Comparison of ENCODE assay signal across 11 cellular contexts in genomic region chr17:48472485-48473281, GRCh38. TPM values are rescaled to one million over a fixed set of nuclear protein-coding genes. Genes with fewer than 3 reads are reported as not detected.
DNase-seq lines count a peak whose midpoint lies in the region; ATAC-seq, FAIRE-seq and TF ChIP-seq lines count a peak whose summit lies in the region.
"Had no signal": no experiment of that assay in that cellular context is flagged by ENCODE, and none has a peak within 500 bp of the region (broad histone marks: within the 10 kb centered on the region; RNA-seq: fewer than 3 reads in every experiment).

No MANE protein-coding gene starts in this region.

- TF ChIP-seq CTCF in Calu3 (IDR thresholded peaks at IDR 0.05; ENCODE audit: unreplicated experiment) (no peak), SK-N-SH (IDR thresholded peaks at IDR 0.05) (no peak), dorsolateral prefrontal cortex (IDR thresholded peaks at IDR 0.05 in 54 of 56, conservative IDR thresholded peaks at IDR 0.05 in 2 of 56; ENCODE audit: low read depth in 1 of 56, partially characterized antibody in 56 of 56) (no peak), Caco-2 (IDR thresholded peaks at IDR 0.05; ENCODE audit: insufficient read depth in 1 of 2, low read depth in 1 of 2, low read length in 1 of 2, severe bottlenecking in 1 of 2, unreplicated experiment in 1 of 2) (no peak)

- H3K27ac Mint-ChIP-seq in Calu3 (ENCODE audit: unreplicated experiment) (peak overlapping the region; percentile 8), Caco-2 (ENCODE audit: unreplicated experiment) (no peak overlapping the region)

- no peaks in the 10 kb centered on the region for H3K36me3 ChIP-seq in SK-N-SH (replicated peaks in 1 of 2; ENCODE audit: control insufficient read depth in 1 of 2, insufficient read depth in 2 of 2, low read length in 1 of 2)
- no peaks in the 10 kb centered on the region for H3K36me3 ChIP-seq in mesenchymal stem cell (ENCODE audit: control insufficient read depth in 1 of 2, insufficient read depth in 2 of 2, low read depth in 1 of 2, low read length in 2 of 2)
- H3K36me3 ChIP-seq in Caco-2 (ENCODE audit: control insufficient read depth, insufficient read depth, low read length), result no peaks in the 10 kb centered on the region
- H3K36me3 ChIP-seq: right atrium auricular region, suprapubic skin had no signal

- TF ChIP-seq RAD21 in SK-N-SH (IDR thresholded peaks at IDR 0.05; ENCODE audit: low read length), result no peak

- H3K4me2 ChIP-seq in SK-N-SH (peak overlapping the region; percentile 22), mesenchymal stem cell (ENCODE audit: low read length, poor library complexity, severe bottlenecking) (no peak overlapping the region)

- H3K4me3 ChIP-seq in SK-N-SH (ENCODE audit: low read depth in 2 of 2, low read length in 1 of 2) (no peak overlapping the region), mesenchymal stem cell (ENCODE audit: insufficient read depth in 1 of 2, low read depth in 1 of 2, low read length in 2 of 2) (no peak overlapping the region), dorsolateral prefrontal cortex (no peak overlapping the region), Caco-2 (ENCODE audit: low read depth, low read length) (no peak overlapping the region)
- H3K4me3 ChIP-seq: right atrium auricular region, suprapubic skin had no signal

- CTCF ChIA-PET in Calu3 (lab: Charles Lee) (interaction anchor here (0.6 to 1.2 kb wide), 6 partner anchors 16 to 137 kb away, joined by 3 to 5 read pairs (median 3); no protein-coding TSS in a partner anchor), SK-N-SH (lab: Yijun Ruan, JAX) (interaction anchor here (0.5 to 3.9 kb wide), 7 partner anchors 10 to 145 kb away, joined by 3 to 19 read pairs (median 4); no protein-coding TSS in a partner anchor), Caco-2 (lab: Charles Lee) (interaction anchor here (1.1 kb wide), 2 partner anchors 15 to 120 kb away, joined by 3 to 5 read pairs; no protein-coding TSS in a partner anchor)

- H3K14ac ChIP-seq in mesenchymal stem cell (ENCODE audit: low read length in 2 of 2), result no peak overlapping the region

- no peak for FAIRE-seq in HTR-8/SVneo (lab: Jason Lieb, UNC)

- WGBS in SK-N-SH (ENCODE audit: low lambda C conversion rate), result 15% methylated on average over 5 of the region's 5 CpGs
- 3% methylated on average over 5 of the region's 5 CpGs for WGBS in mesenchymal stem cell

- DNase-seq in Calu3, result peak; percentile 52
- peak; percentile 78 for DNase-seq in HTR-8/SVneo (ENCODE audit: insufficient read length, low spot score)
- no peak for DNase-seq in SK-N-SH
- peak; percentile 76 for DNase-seq in mesenchymal stem cell
- DNase-seq in dorsolateral prefrontal cortex, result no peak
- no peak for DNase-seq in SK-N-DZ (ENCODE audit: low spot score)
- no peak for DNase-seq in Caco-2

- peak overlapping the region; percentile 15 to 45 for H3K4ac ChIP-seq in mesenchymal stem cell (ENCODE audit: low read depth in 1 of 2, low read length in 2 of 2)

- no peak overlapping the region for H3K4me3 Mint-ChIP-seq in Calu3 (ENCODE audit: low read depth, unreplicated experiment)
- no peak overlapping the region for H3K4me3 Mint-ChIP-seq in Caco-2 (ENCODE audit: unreplicated experiment)

- H3K36me3 Mint-ChIP-seq in Calu3 (ENCODE audit: insufficient read depth, unreplicated experiment), result no peaks in the 10 kb centered on the region
- no peaks in the 10 kb centered on the region for H3K36me3 Mint-ChIP-seq in Caco-2 (ENCODE audit: insufficient read depth, unreplicated experiment)

- H3K9ac ChIP-seq in SK-N-SH (peak overlapping the region; percentile 19; the same call in 1 of the 2 replicates), mesenchymal stem cell (ENCODE audit: low read length) (no peak overlapping the region)

- peak overlapping the region; percentile 12 for H2BK15ac ChIP-seq in mesenchymal stem cell (ENCODE audit: low read depth, poor library complexity, severe bottlenecking)

- H4K8ac ChIP-seq in mesenchymal stem cell (ENCODE audit: low read length), result peak overlapping the region; percentile 5

- peak overlapping the region in 1 of 2 experiments; percentile 6 for H3K23ac ChIP-seq in mesenchymal stem cell (ENCODE audit: low read length in 2 of 2)

- peaks cover 26% of the 10 kb centered on the region for H3K4me1 Mint-ChIP-seq in Calu3 (ENCODE audit: low read depth, unreplicated experiment)
- peaks cover 4% of the 10 kb centered on the region for H3K4me1 Mint-ChIP-seq in Caco-2 (ENCODE audit: low read depth, unreplicated experiment)

- H2AFZ ChIP-seq in SK-N-SH (ENCODE audit: low read depth), result peak overlapping the region; percentile 67; the same call in 1 of the 2 replicates
- no peak overlapping the region for H2AFZ ChIP-seq in mesenchymal stem cell (ENCODE audit: low read depth, low read length)

- H3K79me2 ChIP-seq in SK-N-SH (ENCODE audit: insufficient read depth), result no peaks in the 10 kb centered on the region

- POLR2A ChIA-PET in SK-N-SH (lab: Yijun Ruan, JAX), result interaction anchor here (0.5 kb wide), 1 partner anchor 37 kb away, joined by 3 read pairs; no protein-coding TSS in a partner anchor
- POLR2A ChIA-PET in Caco-2 (lab: Charles Lee), result no interaction called here

- no peaks in the 10 kb centered on the region for H3K79me1 ChIP-seq in mesenchymal stem cell (replicated peaks; ENCODE audit: low read length, poor library complexity, severe bottlenecking)

- no peaks in the 10 kb centered on the region for H4K20me1 ChIP-seq in SK-N-SH (ENCODE audit: insufficient read depth)

- H2AK5ac ChIP-seq in mesenchymal stem cell (ENCODE audit: low read length, severe bottlenecking), result peak overlapping the region; percentile 65

- intact Hi-C loops in Calu3 (cut with micrococcal nuclease; ENCODE audit: unreplicated experiment), result no loop called here
- intact Hi-C loops in dorsolateral prefrontal cortex (cut with DNase I), result no loop called here
- intact Hi-C loops in Caco-2 (cut with micrococcal nuclease; ENCODE audit: unreplicated experiment), result loop anchor here (5.0 kb wide), 1 partner anchor 275 kb away; no protein-coding TSS in a partner anchor

- peak overlapping the region; percentile 35 for H2BK120ac ChIP-seq in mesenchymal stem cell (ENCODE audit: low read depth, low read length)

- no peak for ATAC-seq in GM21447 (IDR thresholded peaks at IDR 0.05; ENCODE audit: unreplicated experiment)

- peaks cover 33% of the 10 kb centered on the region for H3F3A ChIP-seq in SK-N-SH (replicated peaks; ENCODE audit: insufficient read depth)

- H3K9me3 ChIP-seq in SK-N-SH (no peaks in the 10 kb centered on the region), mesenchymal stem cell (ENCODE audit: control insufficient read depth, low read length) (no peaks in the 10 kb centered on the region), Caco-2 (no peaks in the 10 kb centered on the region)
- H3K9me3 ChIP-seq: right atrium auricular region, suprapubic skin had no signal

- H3K27me3 ChIP-seq in SK-N-SH (ENCODE audit: insufficient read depth), result peaks cover 24% of the 10 kb centered on the region; the same call in 1 of the 2 replicates
- no peaks in the 10 kb centered on the region for H3K27me3 ChIP-seq in mesenchymal stem cell (ENCODE audit: control insufficient read depth in 1 of 2, insufficient read depth in 1 of 2, low read length in 2 of 2)
- H3K27me3 ChIP-seq in dorsolateral prefrontal cortex, result peaks cover 0 to 76% (median 14%) of the 10 kb centered on the region in 45 donors
- no peaks in the 10 kb centered on the region for H3K27me3 ChIP-seq in Caco-2 (replicated peaks; ENCODE audit: control insufficient read depth, insufficient read depth, low read length)
- H3K27me3 ChIP-seq: right atrium auricular region had no signal

- peak in 1 of 2 experiments; percentile 71; a peak in 2 of 4 replicates for TF ChIP-seq EP300 in SK-N-SH (IDR thresholded peaks at IDR 0.05; ENCODE audit: borderline replicate concordance in 1 of 2, low read depth in 1 of 2, low read length in 1 of 2)

- H3K4me1 ChIP-seq in SK-N-SH (ENCODE audit: control insufficient read depth in 1 of 2, insufficient read depth in 2 of 2, low read depth in 1 of 2, low read length in 1 of 2) (0 out of 4 replicates have a peak, but pooled peaks cover 0 to 7% of the 10 kb centered on the region in 2 experiments), mesenchymal stem cell (ENCODE audit: control insufficient read depth, insufficient read depth, low read depth, low read length) (peaks cover 8% of the 10 kb centered on the region), Caco-2 (peaks cover 17% of the 10 kb centered on the region)
- H3K4me1 ChIP-seq: right atrium auricular region, suprapubic skin had no signal

- peak overlapping the region; percentile 33 for H2BK5ac ChIP-seq in mesenchymal stem cell (ENCODE audit: low read depth, low read length, poor library complexity, severe bottlenecking)

- H3K9me2 ChIP-seq in SK-N-SH, result no peaks in the 10 kb centered on the region

- BruUV-seq in Calu3 (replicated peaks; lab: Mats Ljungman, UMichigan), result no TSS peak
- BruUV-seq in Caco-2 (replicated peaks; lab: Mats Ljungman, UMichigan), result no TSS peak

- H3K18ac ChIP-seq in mesenchymal stem cell (ENCODE audit: low read depth in 1 of 2, low read length in 2 of 2), result peak overlapping the region; percentile 41 to 61

- H3K9me3 Mint-ChIP-seq in Calu3 (ENCODE audit: low read depth, unreplicated experiment) (no peaks in the 10 kb centered on the region), Caco-2 (ENCODE audit: unreplicated experiment) (no peaks in the 10 kb centered on the region)

- H3K27me3 Mint-ChIP-seq in Calu3 (ENCODE audit: unreplicated experiment) (no peaks in the 10 kb centered on the region), Caco-2 (ENCODE audit: insufficient read depth, unreplicated experiment) (peaks cover 6% of the 10 kb centered on the region)

- H2BK12ac ChIP-seq in mesenchymal stem cell (ENCODE audit: low read length in 2 of 2), result peak overlapping the region in 1 of 2 experiments; percentile 80

- peak overlapping the region; percentile 81 for H4K91ac ChIP-seq in mesenchymal stem cell (ENCODE audit: low read length)

- H3K27ac ChIP-seq in SK-N-SH (ENCODE audit: low read depth in 2 of 2, low read length in 1 of 2) (peak overlapping the region in 1 of 2 experiments; percentile 37; a peak in 2 of 4 replicates), mesenchymal stem cell (ENCODE audit: low read length, poor library complexity, severe bottlenecking) (peak overlapping the region; percentile 64), dorsolateral prefrontal cortex (no peak overlapping the region)
- H3K27ac ChIP-seq: right atrium auricular region, suprapubic skin had no signal

RNA-seq across cellular contexts. Expression of gene SKAP1, which starts 42.7 kb away (rescaled TPM):
- 4.4 and 9.3 TPM in 2 replicates for total RNA-seq in Calu3 (2022)
- not detected in 2 replicates for polyA plus RNA-seq in SK-N-SH (2012; rRNA removed)
- not detected in 2 replicates for polyA plus RNA-seq in SK-N-SH (2012; cell fraction: cytosol; rRNA removed)
- polyA plus RNA-seq in SK-N-SH (2012; cell fraction: nucleus; rRNA removed), result not detected in 2 replicates
- 0.11 TPM for polyA plus RNA-seq in mesenchymal stem cell (2013, experiment 1 of 2)
- 0.16 TPM for polyA plus RNA-seq in mesenchymal stem cell (2013, experiment 2 of 2)
- 1 to 10 TPM in 10 of 120 experiments, under 1 TPM in 29, not detected in 81; 0.28 to 2.7 (median 0.68) TPM for total RNA-seq in dorsolateral prefrontal cortex
- not detected in 2 replicates for polyA plus RNA-seq in SK-N-DZ (2014; cell fraction: cytosol; rRNA removed)
- polyA plus RNA-seq in SK-N-DZ (2014; cell fraction: nucleus; rRNA removed), result not detected in 2 replicates
- total RNA-seq in Caco-2 (2022), result 0.70 and 1.5 TPM in 2 replicates
- total RNA-seq: right atrium auricular region had no signal

RNA-seq across cellular contexts. Expression of gene HOXB1, which starts 58.1 kb away (rescaled TPM):
- total RNA-seq in Calu3 (2022) (not detected in 2 replicates), dorsolateral prefrontal cortex (not detected), Caco-2 (2022) (not detected in 2 replicates)
- not detected in 2 replicates for polyA plus RNA-seq in SK-N-SH (2012; rRNA removed)
- not detected in 2 replicates for polyA plus RNA-seq in SK-N-SH (2012; cell fraction: cytosol; rRNA removed)
- polyA plus RNA-seq in SK-N-SH (2012; cell fraction: nucleus; rRNA removed), result not detected in 2 replicates
- polyA plus RNA-seq in mesenchymal stem cell (2013, experiment 1 of 2), result not detected
- not detected for polyA plus RNA-seq in mesenchymal stem cell (2013, experiment 2 of 2)
- polyA plus RNA-seq in SK-N-DZ (2014; cell fraction: cytosol; rRNA removed), result not detected in 2 replicates
- not detected in 2 replicates for polyA plus RNA-seq in SK-N-DZ (2014; cell fraction: nucleus; rRNA removed)
- total RNA-seq: glomerular endothelial cell, right atrium auricular region, suprapubic skin had no signal

Comparison
In these comparisons a context has a peak if more than half of its experiments do, and no peak if none do; other contexts are left out.
1. DNase-seq: peak in Calu3 (single experiment), HTR-8/SVneo (single experiment) and mesenchymal stem cell (single experiment); none in SK-N-SH (single experiment), dorsolateral prefrontal cortex (0 of 10), SK-N-DZ (single experiment) and Caco-2 (0 of 2).